ENCODE assay signal across 11 cellular contexts in genomic region chr9:36625006-36625600, GRCh38. TPM values are rescaled to one million over a fixed set of nuclear protein-coding genes. Genes with fewer than 3 reads are reported as not detected.
DNase-seq lines count a peak whose midpoint lies in the region; ATAC-seq, FAIRE-seq and TF ChIP-seq lines count a peak whose summit lies in the region.
"Had no signal": no experiment of that assay in that cellular context is flagged by ENCODE, and none has a peak within 500 bp of the region (broad histone marks: within the 10 kb centered on the region; RNA-seq: fewer than 3 reads in every experiment).

No MANE protein-coding gene starts in this region.

- no peaks in the 10 kb centered on the region for H3K27me3 ChIP-seq in fibroblast of lung (ENCODE audit: control insufficient read depth, insufficient read depth, low read length)

- H3K9ac ChIP-seq in fibroblast of lung (ENCODE audit: insufficient read depth, low read length), result peak overlapping the region; percentile 9

- peak overlapping the region; percentile 68 for H3K27ac ChIP-seq in fibroblast of lung (ENCODE audit: insufficient read depth, low read length)

- H4K20me1 ChIP-seq in fibroblast of lung (ENCODE audit: control insufficient read depth, extremely low read depth, insufficient read depth, low read length), result no peaks in the 10 kb centered on the region

- H3K4me3 ChIP-seq in AG10803 (ENCODE audit: low read length), result peak overlapping the region; percentile 13
- peak overlapping the region in 1 of 4 experiments; percentile 6 for H3K4me3 ChIP-seq in fibroblast of lung (replicated peaks in 1 of 4; ENCODE audit: control extremely low read depth in 1 of 4, insufficient read depth in 1 of 4, low read depth in 3 of 4, low read length in 4 of 4)

- TF ChIP-seq CTCF in AG10803 (conservative IDR thresholded peaks at IDR 0.05; ENCODE audit: low read length) (no peak), fibroblast of lung (conservative IDR thresholded peaks at IDR 0.05 in 1 of 2, IDR thresholded peaks at IDR 0.05 in 1 of 2; ENCODE audit: low read depth in 1 of 2, low read length in 2 of 2) (no peak)

- FAIRE-seq in RCC 7860 (lab: Jason Lieb, UNC), result peak; percentile 88
- FAIRE-seq: G401.6, H1 had no signal

- no peaks in the 10 kb centered on the region for H3K9me3 ChIP-seq in fibroblast of lung (ENCODE audit: control insufficient read depth, insufficient read depth, low read depth, low read length)

- H3K4me1 ChIP-seq in fibroblast of lung (ENCODE audit: control insufficient read depth, extremely low read depth, insufficient read depth, low read length), result peaks cover 6% of the 10 kb centered on the region

- H2AFZ ChIP-seq in fibroblast of lung (ENCODE audit: low read length), result peak overlapping the region; percentile 11

- peak overlapping the region; percentile 49 for H3K4me2 ChIP-seq in fibroblast of lung (ENCODE audit: extremely low read depth, insufficient read depth, low read length)

- peak; percentile 74 for DNase-seq in AG10803 (ENCODE audit: low read depth)
- DNase-seq in RCC 7860 (ENCODE audit: low spot score), result peak; percentile 60
- DNase-seq in fibroblast of lung (ENCODE audit: low read depth in 2 of 2), result peak; percentile 85 to 87
- DNase-seq in nucleus accumbens (lab: John Stamatoyannopoulos, UW), result peak in 48 of 56 donors; percentile 4 to 80 (median 34)
- no peak for DNase-seq in D341Med (ENCODE audit: low spot score)
- no peak for DNase-seq in NOMO-1 treated with DMSO at 0.1 percent for 48 hours (lab: John Stamatoyannopoulos, UW; ENCODE audit: unreplicated experiment)
- DNase-seq: activated CD4-positive, alpha-beta T cell treated with anti-CD3 and anti-CD28 coated beads, Interleukin-2, amount 10 ng/mL, durations not matched to agents 7 days and 5 days had no signal

- ATAC-seq in HG03039 (IDR thresholded peaks at IDR 0.05; ENCODE audit: unreplicated experiment) (no peak), HG03025 (IDR thresholded peaks at IDR 0.05; ENCODE audit: low FRiP score, unreplicated experiment) (no peak)

- H3K79me2 ChIP-seq in fibroblast of lung (ENCODE audit: control insufficient read depth, insufficient read depth, low read length), result peaks cover 8% of the 10 kb centered on the region

- no peaks in the 10 kb centered on the region for H3K36me3 ChIP-seq in fibroblast of lung (ENCODE audit: control insufficient read depth, insufficient read depth, low read length)

RNA-seq across cellular contexts. Expression of gene MELK, which starts 52.4 kb away (rescaled TPM):
- 6.2 and 14.2 TPM in 2 replicates for total RNA-seq in fibroblast of lung
- polyA plus RNA-seq in fibroblast of lung, result 21.9 and 56.1 TPM in 2 replicates
- polyA plus RNA-seq in fibroblast of lung (2012), result 10.7 and 31.3 TPM in 2 replicates
- 3.9 and 5.2 TPM in 2 replicates for polyA minus RNA-seq in fibroblast of lung (ENCODE audit: low replicate concordance)

Comparison
In these comparisons a context has a peak if more than half of its experiments do, and no peak if none do; other contexts are left out.
1. DNase-seq: peak in AG10803 (single experiment), RCC 7860 (single experiment), fibroblast of lung (2 of 2) and nucleus accumbens (48 of 56); none in D341Med (single experiment) and NOMO-1 treated with DMSO at 0.1 percent for 48 hours (single experiment).